1 cellular context compared by ENCODE assay signal in the genomic region with DNA sequence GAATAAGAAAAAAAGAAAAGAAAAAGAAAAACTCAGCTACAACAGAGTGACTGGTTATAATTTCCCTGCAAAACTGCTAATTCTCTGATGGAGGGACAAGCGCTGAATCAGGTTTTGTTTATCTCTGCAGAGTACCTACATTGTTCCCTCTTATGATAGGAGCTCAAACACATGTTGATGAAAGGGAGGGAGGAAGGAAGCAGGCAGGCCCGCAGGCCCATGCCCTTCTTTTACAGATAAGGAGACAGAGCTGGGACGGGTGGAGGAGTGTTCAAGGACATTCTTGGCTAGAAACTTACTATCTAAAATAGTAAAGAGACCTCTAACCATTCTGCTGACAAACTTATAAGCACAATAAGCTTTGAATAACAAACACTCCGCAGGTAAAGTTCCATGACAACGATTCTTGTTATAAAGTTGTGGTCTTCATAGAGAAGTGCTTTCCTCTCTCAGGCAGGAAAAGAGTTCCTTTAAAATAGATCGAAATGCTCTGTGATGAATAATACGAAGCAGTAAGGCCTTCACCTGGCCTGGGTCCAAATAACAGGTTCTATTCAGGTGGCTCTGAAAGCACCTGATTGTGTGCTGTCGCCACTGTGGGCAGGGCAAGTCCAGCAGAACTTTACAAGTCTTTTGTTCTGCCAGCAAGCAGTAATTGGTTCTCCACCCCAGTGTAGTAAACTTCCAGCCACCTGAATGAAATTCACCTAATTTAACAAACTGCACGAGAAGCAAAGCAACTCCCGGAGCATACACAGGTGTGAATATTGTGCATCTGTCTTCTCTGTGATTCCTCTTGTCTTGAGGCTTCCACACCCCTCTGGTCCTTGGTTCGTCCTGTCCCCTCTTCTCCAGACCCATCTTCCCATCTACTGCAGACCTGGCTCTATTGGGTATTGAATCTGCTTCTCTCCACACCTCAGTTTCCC.
TF ChIP-seq lines count a peak whose summit lies in the region.

No MANE protein-coding gene starts in this region.

TF ChIP-seq in K562, 482 proteins besides CTCF, POLR2A, EP300 and RAD21 (continued from another document and continues in another):
- TF ChIP-seq FOS (IDR thresholded peaks at IDR 0.05; ENCODE audit: extremely low read depth, insufficient read length): no peak
- TF ChIP-seq NR2F6 (CRISPR knock-in tag; IDR thresholded peaks at IDR 0.05): no peak
- TF ChIP-seq ZNF124 (CRISPR knock-in tag; IDR thresholded peaks at IDR 0.05): no peak
- peak; percentile 65 for TF ChIP-seq ZFX (CRISPR knock-in tag; IDR thresholded peaks at IDR 0.05)
- TF ChIP-seq PHF20 (IDR thresholded peaks at IDR 0.05; ENCODE audit: partially characterized antibody): no peak
- TF ChIP-seq MEF2D (tag; conservative IDR thresholded peaks at IDR 0.05; ENCODE audit: low read depth): no peak
- no peak for TF ChIP-seq RBM34 (IDR thresholded peaks at IDR 0.05; ENCODE audit: borderline replicate concordance, insufficient read depth, low read length)
- no peak for TF ChIP-seq ZHX1 (conservative IDR thresholded peaks at IDR 0.05; ENCODE audit: low read length)
- TF ChIP-seq RB1 (IDR thresholded peaks at IDR 0.05; ENCODE audit: low read depth): 0 out of 2 replicates have a peak, but pooled peaks have one; percentile 21
- TF ChIP-seq, protein P1, sequence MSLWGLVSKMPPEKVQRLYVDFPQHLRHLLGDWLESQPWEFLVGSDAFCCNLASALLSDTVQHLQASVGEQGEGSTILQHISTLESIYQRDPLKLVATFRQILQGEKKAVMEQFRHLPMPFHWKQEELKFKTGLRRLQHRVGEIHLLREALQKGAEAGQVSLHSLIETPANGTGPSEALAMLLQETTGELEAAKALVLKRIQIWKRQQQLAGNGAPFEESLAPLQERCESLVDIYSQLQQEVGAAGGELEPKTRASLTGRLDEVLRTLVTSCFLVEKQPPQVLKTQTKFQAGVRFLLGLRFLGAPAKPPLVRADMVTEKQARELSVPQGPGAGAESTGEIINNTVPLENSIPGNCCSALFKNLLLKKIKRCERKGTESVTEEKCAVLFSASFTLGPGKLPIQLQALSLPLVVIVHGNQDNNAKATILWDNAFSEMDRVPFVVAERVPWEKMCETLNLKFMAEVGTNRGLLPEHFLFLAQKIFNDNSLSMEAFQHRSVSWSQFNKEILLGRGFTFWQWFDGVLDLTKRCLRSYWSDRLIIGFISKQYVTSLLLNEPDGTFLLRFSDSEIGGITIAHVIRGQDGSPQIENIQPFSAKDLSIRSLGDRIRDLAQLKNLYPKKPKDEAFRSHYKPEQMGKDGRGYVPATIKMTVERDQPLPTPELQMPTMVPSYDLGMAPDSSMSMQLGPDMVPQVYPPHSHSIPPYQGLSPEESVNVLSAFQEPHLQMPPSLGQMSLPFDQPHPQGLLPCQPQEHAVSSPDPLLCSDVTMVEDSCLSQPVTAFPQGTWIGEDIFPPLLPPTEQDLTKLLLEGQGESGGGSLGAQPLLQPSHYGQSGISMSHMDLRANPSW (CRISPR knock-in tag; IDR thresholded peaks at IDR 0.05): no peak
- TF ChIP-seq SNRNP70 (optimal IDR thresholded peaks at IDR 0.05; ENCODE audit: low read depth, low read length): no peak
- TF ChIP-seq, protein P2, sequence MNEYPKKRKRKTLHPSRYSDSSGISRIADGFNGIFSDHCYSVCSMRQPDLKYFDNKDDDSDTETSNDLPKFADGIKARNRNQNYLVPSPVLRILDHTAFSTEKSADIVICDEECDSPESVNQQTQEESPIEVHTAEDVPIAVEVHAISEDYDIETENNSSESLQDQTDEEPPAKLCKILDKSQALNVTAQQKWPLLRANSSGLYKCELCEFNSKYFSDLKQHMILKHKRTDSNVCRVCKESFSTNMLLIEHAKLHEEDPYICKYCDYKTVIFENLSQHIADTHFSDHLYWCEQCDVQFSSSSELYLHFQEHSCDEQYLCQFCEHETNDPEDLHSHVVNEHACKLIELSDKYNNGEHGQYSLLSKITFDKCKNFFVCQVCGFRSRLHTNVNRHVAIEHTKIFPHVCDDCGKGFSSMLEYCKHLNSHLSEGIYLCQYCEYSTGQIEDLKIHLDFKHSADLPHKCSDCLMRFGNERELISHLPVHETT (CRISPR knock-in tag; conservative IDR thresholded peaks at IDR 0.05 in 1 of 2, IDR thresholded peaks at IDR 0.05 in 1 of 2): 0 out of 4 replicates have a peak, but pooled peaks of 1 of the 2 experiments have one; percentile 21
- no peak for TF ChIP-seq ZNF507 (tag; conservative IDR thresholded peaks at IDR 0.05)
- no peak for TF ChIP-seq ZBED1 (IDR thresholded peaks at IDR 0.05)
- TF ChIP-seq, protein P3, sequence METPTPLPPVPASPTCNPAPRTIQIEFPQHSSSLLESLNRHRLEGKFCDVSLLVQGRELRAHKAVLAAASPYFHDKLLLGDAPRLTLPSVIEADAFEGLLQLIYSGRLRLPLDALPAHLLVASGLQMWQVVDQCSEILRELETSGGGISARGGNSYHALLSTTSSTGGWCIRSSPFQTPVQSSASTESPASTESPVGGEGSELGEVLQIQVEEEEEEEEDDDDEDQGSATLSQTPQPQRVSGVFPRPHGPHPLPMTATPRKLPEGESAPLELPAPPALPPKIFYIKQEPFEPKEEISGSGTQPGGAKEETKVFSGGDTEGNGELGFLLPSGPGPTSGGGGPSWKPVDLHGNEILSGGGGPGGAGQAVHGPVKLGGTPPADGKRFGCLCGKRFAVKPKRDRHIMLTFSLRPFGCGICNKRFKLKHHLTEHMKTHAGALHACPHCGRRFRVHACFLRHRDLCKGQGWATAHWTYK (CRISPR knock-in tag; IDR thresholded peaks at IDR 0.05): no peak
- TF ChIP-seq RBM22 (IDR thresholded peaks at IDR 0.05; ENCODE audit: low read depth, low read length, poor library complexity, severe bottlenecking): no peak
- TF ChIP-seq MXD1 (CRISPR knock-in tag; IDR thresholded peaks at IDR 0.05; ENCODE audit: borderline replicate concordance, poor library complexity, severe bottlenecking): no peak
- peak; percentile 50; the same call in 1 of the 2 replicates for TF ChIP-seq LEF1 (IDR thresholded peaks at IDR 0.05)
- TF ChIP-seq CBFB (CRISPR knock-in tag; IDR thresholded peaks at IDR 0.05): no peak
- peak in 1 of 2 experiments; percentile 16; a peak in 1 of 4 replicates for TF ChIP-seq TEAD1 (CRISPR knock-in tag; IDR thresholded peaks at IDR 0.05)
- peak; percentile 84 for TF ChIP-seq SMARCA4 (IDR thresholded peaks at IDR 0.05)
- no peak for TF ChIP-seq HMG20A (CRISPR knock-in tag; conservative IDR thresholded peaks at IDR 0.05)
- 0 out of 2 replicates have a peak, but pooled peaks have one; percentile 25 for TF ChIP-seq NFE2 (IDR thresholded peaks at IDR 0.05; ENCODE audit: low read depth)
- no peak for TF ChIP-seq TEAD2 (tag; IDR thresholded peaks at IDR 0.05)
- no peak for TF ChIP-seq ZNF184 (CRISPR knock-in tag; IDR thresholded peaks at IDR 0.05)
- TF ChIP-seq ZNF217 (CRISPR knock-in tag; IDR thresholded peaks at IDR 0.05): no peak
- TF ChIP-seq ZNF224 (CRISPR knock-in tag; IDR thresholded peaks at IDR 0.05): no peak
- TF ChIP-seq PPARD (CRISPR knock-in tag; IDR thresholded peaks at IDR 0.05): no peak
- no peak for TF ChIP-seq FOXK1 (CRISPR knock-in tag; IDR thresholded peaks at IDR 0.05; ENCODE audit: borderline replicate concordance)
- peak; percentile 70 for TF ChIP-seq ZNF316 (IDR thresholded peaks at IDR 0.05)
- TF ChIP-seq UBTF (IDR thresholded peaks at IDR 0.05; ENCODE audit: borderline replicate concordance in 1 of 2, low read depth in 2 of 2, low read length in 2 of 2): peak; percentile 58 to 71; a peak in 1 of 4 replicates
- no peak for TF ChIP-seq SREBF1 (IDR thresholded peaks at IDR 0.05; ENCODE audit: borderline replicate concordance, low read depth, low read length)
- TF ChIP-seq JUNB (CRISPR knock-in tag; conservative IDR thresholded peaks at IDR 0.05): no peak
- no peak for TF ChIP-seq NR3C1 (CRISPR knock-in tag; IDR thresholded peaks at IDR 0.05)
- TF ChIP-seq, protein P4, sequence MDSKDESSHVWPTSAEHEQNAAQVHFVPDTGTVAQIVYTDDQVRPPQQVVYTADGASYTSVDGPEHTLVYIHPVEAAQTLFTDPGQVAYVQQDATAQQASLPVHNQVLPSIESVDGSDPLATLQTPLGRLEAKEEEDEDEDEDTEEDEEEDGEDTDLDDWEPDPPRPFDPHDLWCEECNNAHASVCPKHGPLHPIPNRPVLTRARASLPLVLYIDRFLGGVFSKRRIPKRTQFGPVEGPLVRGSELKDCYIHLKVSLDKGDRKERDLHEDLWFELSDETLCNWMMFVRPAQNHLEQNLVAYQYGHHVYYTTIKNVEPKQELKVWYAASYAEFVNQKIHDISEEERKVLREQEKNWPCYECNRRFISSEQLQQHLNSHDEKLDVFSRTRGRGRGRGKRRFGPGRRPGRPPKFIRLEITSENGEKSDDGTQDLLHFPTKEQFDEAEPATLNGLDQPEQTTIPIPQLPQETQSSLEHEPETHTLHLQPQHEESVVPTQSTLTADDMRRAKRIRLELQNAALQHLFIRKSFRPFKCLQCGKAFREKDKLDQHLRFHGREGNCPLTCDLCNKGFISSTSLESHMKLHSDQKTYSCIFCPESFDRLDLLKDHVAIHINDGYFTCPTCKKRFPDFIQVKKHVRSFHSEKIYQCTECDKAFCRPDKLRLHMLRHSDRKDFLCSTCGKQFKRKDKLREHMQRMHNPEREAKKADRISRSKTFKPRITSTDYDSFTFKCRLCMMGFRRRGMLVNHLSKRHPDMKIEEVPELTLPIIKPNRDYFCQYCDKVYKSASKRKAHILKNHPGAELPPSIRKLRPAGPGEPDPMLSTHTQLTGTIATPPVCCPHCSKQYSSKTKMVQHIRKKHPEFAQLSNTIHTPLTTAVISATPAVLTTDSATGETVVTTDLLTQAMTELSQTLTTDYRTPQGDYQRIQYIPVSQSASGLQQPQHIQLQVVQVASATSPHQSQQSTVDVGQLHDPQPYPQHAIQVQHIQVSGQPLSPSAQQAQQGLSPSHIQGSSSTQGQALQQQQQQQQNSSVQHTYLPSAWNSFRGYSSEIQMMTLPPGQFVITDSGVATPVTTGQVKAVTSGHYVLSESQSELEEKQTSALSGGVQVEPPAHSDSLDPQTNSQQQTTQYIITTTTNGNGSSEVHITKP (IDR thresholded peaks at IDR 0.05; ENCODE audit: partially characterized antibody): peak; percentile 20
- TF ChIP-seq NFYB (IDR thresholded peaks at IDR 0.05; ENCODE audit: extremely low read depth, insufficient read length): no peak
- TF ChIP-seq YY1 (IDR thresholded peaks at IDR 0.05; ENCODE audit: borderline replicate concordance in 1 of 3, control insufficient read depth in 1 of 3, extremely low read depth in 1 of 3, insufficient read depth in 3 of 3, insufficient read length in 1 of 3, insufficient replicate concordance in 2 of 3, low read depth in 1 of 3, low read length in 2 of 3): no peak
- no peak for TF ChIP-seq NCOA4 (IDR thresholded peaks at IDR 0.05; ENCODE audit: partially characterized antibody)
- peak; percentile 79; the same call in 1 of the 2 replicates for TF ChIP-seq NCOR1 (IDR thresholded peaks at IDR 0.05)
- TF ChIP-seq MYC (IDR thresholded peaks at IDR 0.05; ENCODE audit: low read depth, low read length): peak; percentile 83
- TF ChIP-seq MYC (CRISPR knock-in tag; IDR thresholded peaks at IDR 0.05; ENCODE audit: borderline replicate concordance, low read depth): no peak
- no peak for TF ChIP-seq PRPF4 (IDR thresholded peaks at IDR 0.05; ENCODE audit: insufficient read depth, low read depth, low read length, poor library complexity, severe bottlenecking)
- TF ChIP-seq CEBPB (tag; IDR thresholded peaks at IDR 0.05): no peak
- no peak for TF ChIP-seq NCOA1 (IDR thresholded peaks at IDR 0.05; ENCODE audit: low read depth)
- TF ChIP-seq, protein P5, sequence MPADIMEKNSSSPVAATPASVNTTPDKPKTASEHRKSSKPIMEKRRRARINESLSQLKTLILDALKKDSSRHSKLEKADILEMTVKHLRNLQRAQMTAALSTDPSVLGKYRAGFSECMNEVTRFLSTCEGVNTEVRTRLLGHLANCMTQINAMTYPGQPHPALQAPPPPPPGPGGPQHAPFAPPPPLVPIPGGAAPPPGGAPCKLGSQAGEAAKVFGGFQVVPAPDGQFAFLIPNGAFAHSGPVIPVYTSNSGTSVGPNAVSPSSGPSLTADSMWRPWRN (IDR thresholded peaks at IDR 0.05; ENCODE audit: low read depth): no peak
- no peak for TF ChIP-seq RFX1 (IDR thresholded peaks at IDR 0.05)
- no peak for TF ChIP-seq SRSF7 (optimal IDR thresholded peaks at IDR 0.05; ENCODE audit: low read depth, low read length)
- TF ChIP-seq NEUROD1 (IDR thresholded peaks at IDR 0.05; ENCODE audit: borderline replicate concordance, low read depth, low read length, partially characterized antibody): no peak
- peak; percentile 64; the same call in 1 of the 2 replicates for TF ChIP-seq KLF16 (IDR thresholded peaks at IDR 0.05)
- TF ChIP-seq KDM4B (IDR thresholded peaks at IDR 0.05; ENCODE audit: borderline replicate concordance in 2 of 2, low read depth in 1 of 2): no peak
